In the genomic region with DNA sequence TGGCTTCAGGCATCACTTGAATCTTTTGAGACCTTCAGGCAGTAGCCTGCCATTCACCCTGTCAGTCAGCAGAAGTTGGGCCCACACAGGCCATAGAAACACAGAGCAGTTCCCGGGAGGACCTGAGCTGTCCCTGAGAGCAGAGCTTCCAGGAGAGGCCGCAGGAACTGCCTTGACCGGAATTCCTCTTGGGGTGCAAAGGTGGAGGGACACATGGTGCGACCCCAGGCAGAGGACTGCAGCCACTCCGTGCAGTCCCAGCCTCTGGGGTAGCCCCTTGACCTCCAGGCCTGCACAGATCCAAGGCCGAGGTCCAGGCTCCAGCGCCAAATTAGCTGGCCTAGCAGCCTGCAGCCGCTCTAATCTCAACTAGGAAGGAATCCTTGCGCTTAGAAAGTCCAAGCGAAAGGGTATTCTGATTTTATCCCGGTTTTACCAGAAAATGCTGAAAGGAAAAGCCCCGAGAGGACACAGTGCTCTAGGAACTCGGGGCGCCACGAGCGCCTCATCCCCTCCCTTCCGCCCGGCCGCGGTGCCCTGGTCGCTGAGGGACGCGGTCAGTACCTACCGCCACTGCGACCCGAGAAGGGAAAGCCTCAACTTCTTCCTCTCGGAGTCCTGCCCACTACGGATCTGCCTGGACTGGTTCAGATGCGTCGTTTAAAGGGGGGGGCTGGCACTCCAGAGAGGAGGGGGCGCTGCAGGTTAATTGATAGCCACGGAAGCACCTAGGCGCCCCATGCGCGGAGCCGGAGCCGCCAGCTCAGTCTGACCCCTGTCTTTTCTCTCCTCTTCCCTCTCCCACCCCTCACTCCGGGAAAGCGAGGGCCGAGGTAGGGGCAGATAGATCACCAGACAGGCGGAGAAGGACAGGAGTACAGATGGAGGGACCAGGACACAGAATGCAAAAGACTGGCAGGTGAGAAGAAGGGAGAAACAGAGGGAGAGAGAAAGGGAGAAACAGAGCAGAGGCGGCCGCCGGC, we compare ENCODE assay signal across 13 cellular contexts. TPM values are rescaled to one million over a fixed set of nuclear protein-coding genes. Genes with fewer than 3 reads are reported as not detected.
DNase-seq lines count a peak whose midpoint lies in the region; ATAC-seq and TF ChIP-seq lines count a peak whose summit lies in the region.
"Had no signal": no experiment of that assay in that cellular context is flagged by ENCODE, and none has a peak within 500 bp of the region (broad histone marks: within the 10 kb centered on the region; RNA-seq: fewer than 3 reads in every experiment).

No MANE protein-coding gene starts in this region.

- H4K20me1 ChIP-seq in IMR-90 (ENCODE audit: insufficient read depth, low read length): no peaks in the 10 kb centered on the region; the same call in none of the 2 replicates

- POLR2A ChIA-PET in AG04449 (lab: Yijun Ruan, JAX): no interaction called here
- POLR2A ChIA-PET in IMR-90 (lab: Charles Lee; ENCODE audit: unreplicated experiment): no interaction called here

- no peak for TF ChIP-seq POLR2A in IMR-90 (IDR thresholded peaks at IDR 0.05; ENCODE audit: low read depth, low read length)

- H3K4ac ChIP-seq in IMR-90 (ENCODE audit: low read depth, low read length): no peak overlapping the region
- no peak overlapping the region for H3K4ac ChIP-seq in neuronal stem cell (ENCODE audit: low read length)

- H3K79me1 ChIP-seq in IMR-90 (ENCODE audit: low read depth in 1 of 2, low read length in 2 of 2) (no peaks in the 10 kb centered on the region), neuronal stem cell (ENCODE audit: low read depth, low read length) (no peaks in the 10 kb centered on the region)

- dilution Hi-C loops in IMR-90 (cut with HindIII; ENCODE audit: low sequenced_read_pairs, unreplicated experiment): no loop called here

- 0 out of 2 replicates have a peak, but pooled peaks cover 2% of the 10 kb centered on the region for H3K9me1 ChIP-seq in IMR-90 (ENCODE audit: insufficient read depth, low read length)

- H3K14ac ChIP-seq in IMR-90 (replicated peaks; ENCODE audit: low read depth, low read length) (no peak overlapping the region), neuronal stem cell (ENCODE audit: low read length) (no peak overlapping the region)

- H2BK15ac ChIP-seq in IMR-90 (ENCODE audit: low read depth, low read length): no peak overlapping the region
- no peak overlapping the region for H2BK15ac ChIP-seq in neuronal stem cell (ENCODE audit: low read length)

- WGBS in IMR-90 (ENCODE audit: extremely low coverage in 2 of 2, insufficient read length in 1 of 2), 2 experiments: 27% methylated on average over 9 of the region's 44 CpGs; no CpG with 5 or more reads in 1 of the 2 experiments
- no CpG with 5 or more reads among the region's 44 CpGs for WGBS in neuronal stem cell (ENCODE audit: extremely low coverage in 2 of 2, insufficient read length in 2 of 2, insufficient replicate concordance in 1 of 2), 2 donors

- no peak overlapping the region for H4K5ac ChIP-seq in IMR-90 (ENCODE audit: low read depth, low read length)

- no peak overlapping the region for H3K23ac ChIP-seq in IMR-90 (ENCODE audit: low read depth, low read length)
- peak overlapping the region; percentile 87 for H3K23ac ChIP-seq in neuronal stem cell (ENCODE audit: low read depth, low read length, poor library complexity)

- CTCF ChIA-PET in AG04449 (lab: Yijun Ruan, JAX): interaction anchor here (1.2 kb wide), 1 partner anchor 10 kb away, joined by 3 read pairs; no protein-coding TSS in a partner anchor
- CTCF ChIA-PET in IMR-90 (lab: Yijun Ruan, JAX): no interaction called here

- in situ Hi-C loops in IMR-90 (cut with MboI; ENCODE audit: low sequenced_read_pairs) (no loop called here), brain microvascular endothelial cell (cut with HindIII; ENCODE audit: low pct_ligation_motif_present, low sequenced_read_pairs) (no loop called here)

- H2BK5ac ChIP-seq in IMR-90 (ENCODE audit: low read depth, low read length, poor library complexity, severe bottlenecking) (no peak overlapping the region), neuronal stem cell (ENCODE audit: low read length) (no peak overlapping the region)

- no peak overlapping the region for H3K18ac ChIP-seq in IMR-90 (ENCODE audit: low read depth, low read length)
- peak overlapping the region; percentile 45 for H3K18ac ChIP-seq in neuronal stem cell (ENCODE audit: low read length)

- intact Hi-C loops in IMR-90 (cut with micrococcal nuclease): no loop called here

- no peak overlapping the region for H4K91ac ChIP-seq in IMR-90 (ENCODE audit: insufficient read depth, low read depth, low read length)
- H4K91ac ChIP-seq in neuronal stem cell (ENCODE audit: low read depth, low read length, poor library complexity): no peak overlapping the region

- H2AFZ ChIP-seq in IMR-90 (replicated peaks; ENCODE audit: low read length, poor library complexity) (peak overlapping the region; percentile 58), neuronal stem cell (ENCODE audit: low read length) (peak overlapping the region; percentile 88)

- TF ChIP-seq RAD21 in IMR-90 (IDR thresholded peaks at IDR 0.05; ENCODE audit: low read length): no peak

- H3K9ac ChIP-seq in IMR-90 (ENCODE audit: low read depth, low read length) (no peak overlapping the region), neuronal stem cell (ENCODE audit: low read depth, low read length, poor library complexity) (no peak overlapping the region)

- H2BK120ac ChIP-seq in IMR-90 (ENCODE audit: low read depth, low read length) (no peak overlapping the region), neuronal stem cell (ENCODE audit: low read depth, low read length) (no peak overlapping the region)

- no peak overlapping the region for H2AK9ac ChIP-seq in IMR-90 (replicated peaks; ENCODE audit: low read depth, low read length, poor library complexity)

- TF ChIP-seq CTCF in AG04449 (IDR thresholded peaks at IDR 0.05; ENCODE audit: insufficient read depth, low read length, missing control alignments) (no peak), IMR-90 (conservative IDR thresholded peaks at IDR 0.05; ENCODE audit: low read depth, low read length) (no peak), fibroblast of villous mesenchyme (IDR thresholded peaks at IDR 0.05; ENCODE audit: insufficient read depth, low read depth, low read length) (no peak), brain microvascular endothelial cell (IDR thresholded peaks at IDR 0.05; ENCODE audit: low read depth, low read length, missing control alignments) (no peak)

- H2BK20ac ChIP-seq in IMR-90 (ENCODE audit: low read depth, low read length): no peak overlapping the region

- H3K27ac ChIP-seq in IMR-90 (ENCODE audit: insufficient read depth, low read length) (no peak overlapping the region), neuronal stem cell (replicated peaks; ENCODE audit: low read length) (no peak overlapping the region), brain microvascular endothelial cell (no peak overlapping the region), SJCRH30 (no peak overlapping the region)

- ATAC-seq in IMR-90 (ENCODE audit: low read depth) (0 out of 2 replicates have a peak, but pooled peaks have one; percentile 19), HG02798 (IDR thresholded peaks at IDR 0.05; ENCODE audit: poor library complexity, unreplicated experiment) (no peak)
- ATAC-seq: activated CD4-positive, alpha-beta T cell treated with anti-CD3 and anti-CD28 coated beads for 36 hours; GM12878 had no signal

- H3K36me3 ChIP-seq in IMR-90 (ENCODE audit: control insufficient read depth, insufficient read depth, low read length): no peaks in the 10 kb centered on the region
- H3K36me3 ChIP-seq in neuronal stem cell (replicated peaks in 1 of 2; ENCODE audit: control insufficient read depth in 2 of 2, insufficient read depth in 2 of 2, low read length in 2 of 2): no peaks in the 10 kb centered on the region
- peaks cover 11% of the 10 kb centered on the region for H3K36me3 ChIP-seq in brain microvascular endothelial cell (replicated peaks)
- peaks cover 36% of the 10 kb centered on the region for H3K36me3 ChIP-seq in SJCRH30

- H3K4me3 ChIP-seq in AG04449 (ENCODE audit: low read depth, low read length) (peak overlapping the region; percentile 36; the same call in 1 of the 2 replicates), IMR-90 (ENCODE audit: insufficient read depth, low read depth, low read length) (no peak overlapping the region), fibroblast of villous mesenchyme (ENCODE audit: low read depth, low read length) (peak overlapping the region; percentile 12), neuronal stem cell (ENCODE audit: low read length in 2 of 2) (peak overlapping the region in 1 of 2 donors; percentile 17), brain microvascular endothelial cell (ENCODE audit: low read depth, low read length) (no peak overlapping the region), SJCRH30 (no peak overlapping the region)
- H3K4me3 ChIP-seq: GM12878 had no signal

- H3K9me3 ChIP-seq in IMR-90 (ENCODE audit: control insufficient read depth, insufficient read depth, low read length): peaks cover 13% of the 10 kb centered on the region; the same call in 1 of the 2 replicates
- peaks cover 4 to 26% of the 10 kb centered on the region in 2 donors for H3K9me3 ChIP-seq in neuronal stem cell (replicated peaks in 1 of 2; ENCODE audit: control insufficient read depth in 2 of 2, insufficient read depth in 1 of 2, low read depth in 1 of 2, low read length in 2 of 2)
- no peaks in the 10 kb centered on the region; the same call in 1 of the 2 replicates for H3K9me3 ChIP-seq in SJCRH30 (replicated peaks)

- no peak overlapping the region for H2BK12ac ChIP-seq in neuronal stem cell (ENCODE audit: low read length)

- peaks cover 3% of the 10 kb centered on the region; the same call in 1 of the 2 replicates for H3K4me1 ChIP-seq in IMR-90 (ENCODE audit: control insufficient read depth, insufficient read depth, low read length)
- peaks cover 8 to 17% of the 10 kb centered on the region in 2 donors for H3K4me1 ChIP-seq in neuronal stem cell (ENCODE audit: control insufficient read depth in 2 of 2, insufficient read depth in 1 of 2, low read depth in 1 of 2, low read length in 2 of 2)
- H3K4me1 ChIP-seq in SJCRH30: no peaks in the 10 kb centered on the region

- H3K4me2 ChIP-seq in IMR-90 (ENCODE audit: low read depth, low read length) (peak overlapping the region; percentile 30; the same call in 1 of the 2 replicates), neuronal stem cell (ENCODE audit: insufficient read depth, low read length, poor library complexity, severe bottlenecking) (peak overlapping the region; percentile 62)

- H2AK5ac ChIP-seq in IMR-90 (ENCODE audit: low read depth, low read length) (no peak overlapping the region), neuronal stem cell (ENCODE audit: low read depth, low read length) (peak overlapping the region; percentile 13)

- H3K56ac ChIP-seq in IMR-90 (ENCODE audit: extremely low read depth, insufficient read depth, low read length): no peak overlapping the region

- H3K27me3 ChIP-seq in IMR-90 (ENCODE audit: control insufficient read depth, insufficient read depth, low read length): peaks cover 99% of the 10 kb centered on the region
- peaks cover 80 to 100% (median 99%) of the 10 kb centered on the region in 3 experiments for H3K27me3 ChIP-seq in neuronal stem cell (ENCODE audit: control insufficient read depth in 3 of 3, insufficient read depth in 3 of 3, low read depth in 1 of 3, low read length in 3 of 3)
- no peaks in the 10 kb centered on the region for H3K27me3 ChIP-seq in brain microvascular endothelial cell (replicated peaks)
- H3K27me3 ChIP-seq in SJCRH30: no peaks in the 10 kb centered on the region

- no peak for DNase-seq in AG04449 (ENCODE audit: low read depth, low spot score)
- no peak for DNase-seq in IMR-90
- DNase-seq in fibroblast of villous mesenchyme (ENCODE audit: low read depth): no peak
- no peak for DNase-seq in neuronal stem cell (ENCODE audit: low spot score)
- DNase-seq in DMS53 (lab: John Stamatoyannopoulos, UW): no peak
- no peak for DNase-seq in brain microvascular endothelial cell
- no peak for DNase-seq in SJCRH30
- DNase-seq: AML-193; central memory CD4-positive, alpha-beta T cell; NCI-H345 had no signal

- H4K8ac ChIP-seq in IMR-90 (ENCODE audit: low read depth in 2 of 2, low read length in 2 of 2): no peak overlapping the region
- H4K8ac ChIP-seq in neuronal stem cell (ENCODE audit: low read depth, low read length): no peak overlapping the region

- BruUV-seq in IMR-90 (replicated peaks; lab: Mats Ljungman, UMichigan): no TSS peak

RNA-seq across cellular contexts. Expression of a gene that starts 5.4 kb away (rescaled TPM):
- not detected in 2 replicates for total RNA-seq in IMR-90 (2012; rRNA removed)
- polyA plus RNA-seq in IMR-90 (2012; rRNA removed): not detected in 2 replicates
- polyA plus RNA-seq in IMR-90 (2012; cell fraction: cytosol; rRNA removed): not detected in 2 replicates
- not detected in 2 replicates for polyA plus RNA-seq in IMR-90 (2012; cell fraction: nucleus; rRNA removed; ENCODE audit: low replicate concordance)
- under 0.01 TPM in 1 of 2 replicates, not detected in the other for total RNA-seq in fibroblast of villous mesenchyme
- polyA plus RNA-seq in neuronal stem cell (2013, experiment 1 of 2): 0.15 TPM
- polyA plus RNA-seq in neuronal stem cell (2013, experiment 2 of 2): 0.22 TPM
- 48.3 and 51.9 TPM in 2 replicates for total RNA-seq in SJCRH30 (2014; rRNA removed; shearing (Covaris generic))
- total RNA-seq: activated CD4-positive, alpha-beta T cell treated with anti-CD3 and anti-CD28 coated beads for 36 hours; GM12878 had no signal
- polyA plus RNA-seq: GM12878 had no signal

Comparison
In these comparisons a context has a peak if more than half of its experiments do, and no peak if none do; other contexts are left out.
1. H3K4me3 ChIP-seq: peak in AG04449 (single experiment) and fibroblast of villous mesenchyme (single experiment); none in IMR-90 (single experiment), brain microvascular endothelial cell (single experiment) and SJCRH30 (single experiment).
2. RNA of a gene that starts 5.4 kb away (total RNA-seq): 48.3 to 51.9 TPM in SJCRH30; not detected in IMR-90 and under 0.01 TPM in fibroblast of villous mesenchyme; every median in the first group is over 10 times any median in the second.